In the genomic region with DNA sequence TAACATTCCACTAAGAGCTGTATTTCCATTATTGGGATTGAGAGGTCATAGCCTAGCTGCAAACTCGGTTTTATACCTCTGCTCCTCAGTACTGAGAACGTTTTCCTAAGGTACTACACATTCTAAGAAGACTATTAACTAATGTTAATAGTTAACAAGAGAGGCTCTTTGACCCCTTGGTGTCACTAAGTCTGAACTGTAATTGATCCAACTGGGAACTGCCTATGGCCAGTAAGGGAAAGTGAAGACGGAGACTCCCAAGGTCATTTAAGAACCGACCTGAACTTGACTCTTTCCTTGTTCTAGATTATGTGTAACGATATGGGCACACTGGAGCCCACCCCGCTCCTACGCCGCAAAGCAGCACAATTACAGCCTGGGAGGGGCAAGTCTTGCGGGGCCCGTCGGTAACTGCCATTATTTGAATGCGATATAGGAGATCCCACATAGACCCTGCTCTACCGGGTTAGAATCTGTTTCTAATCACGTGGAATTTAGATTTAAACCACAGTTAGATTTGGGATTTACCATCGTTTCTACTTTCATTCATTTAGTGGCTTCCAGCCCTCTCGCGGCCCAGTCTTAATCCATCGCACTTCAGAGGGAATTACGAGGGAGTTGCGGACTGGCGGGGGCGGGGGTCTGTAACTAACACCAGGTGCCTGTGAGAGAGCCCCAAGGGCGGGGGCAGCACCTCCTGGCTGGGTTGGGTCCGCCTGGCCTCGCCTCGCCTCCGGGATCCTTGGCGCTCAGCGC, we compare ENCODE assay signal across 8 cellular contexts.
DNase-seq lines count a peak whose midpoint lies in the region; ATAC-seq and TF ChIP-seq lines count a peak whose summit lies in the region.

No MANE protein-coding gene starts in this region.

- peaks cover 4% of the 10 kb centered on the region for H3K4me1 Mint-ChIP-seq in activated CD4-positive, alpha-beta T cell treated with anti-CD3 and anti-CD28 coated beads for 36 hours

- peak overlapping the region; percentile 48 for H3K4me3 Mint-ChIP-seq in activated CD4-positive, alpha-beta T cell treated with anti-CD3 and anti-CD28 coated beads for 36 hours

- no peak for TF ChIP-seq CTCF in brain microvascular endothelial cell (IDR thresholded peaks at IDR 0.05; ENCODE audit: low read depth, low read length, missing control alignments)
- TF ChIP-seq CTCF in lower leg skin (IDR thresholded peaks at IDR 0.05) = no peak
- no peak for TF ChIP-seq CTCF in thyroid gland (IDR thresholded peaks at IDR 0.05)
- no peak for TF ChIP-seq CTCF in RWPE1 (conservative IDR thresholded peaks at IDR 0.05; ENCODE audit: low read depth)

- WGBS in lower leg skin, 2 donors = 25 to 28% methylated on average over 26 of the region's 29 CpGs
- 18 to 26% methylated on average over 23 to 28 of the region's 29 CpGs for WGBS in thyroid gland, 2 donors

- H3K9me3 ChIP-seq in thyroid gland = no peaks in the 10 kb centered on the region

- in situ Hi-C loops in brain microvascular endothelial cell (cut with HindIII; ENCODE audit: low pct_ligation_motif_present, low sequenced_read_pairs) = no loop called here

- H3K36me3 Mint-ChIP-seq in activated CD4-positive, alpha-beta T cell treated with anti-CD3 and anti-CD28 coated beads for 36 hours (ENCODE audit: low read depth) = no peaks in the 10 kb centered on the region

- intact Hi-C loops in activated CD4-positive, alpha-beta T cell treated with anti-CD3 and anti-CD28 coated beads for 36 hours (cut with DNase I, micrococcal nuclease) = loop anchor here (2.0 to 10.0 kb wide), 2 partner anchors 85 to 203 kb away; partner anchors contain the start of gene EPB41L3 (in 1 of the 2)
- intact Hi-C loops in lower leg skin (cut with DNase I; ENCODE audit: low total_unique reads) = no loop called here
- intact Hi-C loops in thyroid gland (cut with DNase I) = no loop called here

- H3K9me3 Mint-ChIP-seq in activated CD4-positive, alpha-beta T cell treated with anti-CD3 and anti-CD28 coated beads for 36 hours (ENCODE audit: low read depth) = no peaks in the 10 kb centered on the region

- H3K27me3 ChIP-seq in brain microvascular endothelial cell (replicated peaks) (peaks cover 20% of the 10 kb centered on the region), thyroid gland (no peaks in the 10 kb centered on the region)

- H3K27ac ChIP-seq in brain microvascular endothelial cell (no peak overlapping the region), thyroid gland (no peak overlapping the region), RWPE1 (no peak overlapping the region)

- H3K36me3 ChIP-seq in brain microvascular endothelial cell (replicated peaks) = no peaks in the 10 kb centered on the region
- H3K36me3 ChIP-seq in thyroid gland = no peaks in the 10 kb centered on the region

- DNase-seq in activated CD4-positive, alpha-beta T cell treated with anti-CD3 and anti-CD28 coated beads for 36 hours = no peak
- no peak for DNase-seq in activated CD4-positive, alpha-beta T cell treated with anti-CD3 and anti-CD28 coated beads for 4 hours
- no peak for DNase-seq in brain microvascular endothelial cell
- DNase-seq in lower leg skin (ENCODE audit: low spot score in 2 of 2) = no peak
- no peak for DNase-seq in thyroid gland
- no peak for DNase-seq in RWPE1 (ENCODE audit: low spot score)
- DNase-seq in MV-4-11 (lab: John Stamatoyannopoulos, UW) = no peak

- CTCF ChIA-PET in activated CD4-positive, alpha-beta T cell treated with anti-CD3 and anti-CD28 coated beads for 36 hours (lab: Charles Lee) = no interaction called here
- CTCF ChIA-PET in RWPE1 (lab: Yijun Ruan, JAX) = no interaction called here

- no peak for TF ChIP-seq POLR2A in lower leg skin (IDR thresholded peaks at IDR 0.05)
- TF ChIP-seq POLR2A in thyroid gland (IDR thresholded peaks at IDR 0.05) = no peak

- ATAC-seq in activated CD4-positive, alpha-beta T cell treated with anti-CD3 and anti-CD28 coated beads for 36 hours = no peak
- ATAC-seq in HG03196 (IDR thresholded peaks at IDR 0.05; ENCODE audit: unreplicated experiment) = no peak

- peaks cover 28% of the 10 kb centered on the region for H3K27me3 Mint-ChIP-seq in activated CD4-positive, alpha-beta T cell treated with anti-CD3 and anti-CD28 coated beads for 36 hours

- POLR2A ChIA-PET in activated CD4-positive, alpha-beta T cell treated with anti-CD3 and anti-CD28 coated beads for 36 hours (lab: Charles Lee) = no interaction called here
- POLR2A ChIA-PET in RWPE1 (lab: Yijun Ruan, JAX; ENCODE audit: low non-redundant PET) = no interaction called here

- H3K27ac Mint-ChIP-seq in activated CD4-positive, alpha-beta T cell treated with anti-CD3 and anti-CD28 coated beads for 36 hours = no peak overlapping the region

- peaks cover 12 to 20% of the 10 kb centered on the region in 2 donors for H3K4me1 ChIP-seq in thyroid gland

- H3K4me3 ChIP-seq in brain microvascular endothelial cell (ENCODE audit: low read depth, low read length) (peak overlapping the region; percentile 61), lower leg skin (ENCODE audit: low read depth, poor library complexity, severe bottlenecking) (peak overlapping the region; percentile 55), thyroid gland (replicated peaks in 1 of 3) (peak overlapping the region; percentile 49 to 57 (median 53))

Comparison
In these comparisons a context has a peak if more than half of its experiments do, and no peak if none do; other contexts are left out.
1. intact Hi-C loops: an anchor here in activated CD4-positive, alpha-beta T cell treated with anti-CD3 and anti-CD28 coated beads for 36 hours (2.0 to 10.0 kb wide); none called in lower leg skin and thyroid gland.